Comparison of ENCODE assay signal across 8 cellular contexts in the genomic region with DNA sequence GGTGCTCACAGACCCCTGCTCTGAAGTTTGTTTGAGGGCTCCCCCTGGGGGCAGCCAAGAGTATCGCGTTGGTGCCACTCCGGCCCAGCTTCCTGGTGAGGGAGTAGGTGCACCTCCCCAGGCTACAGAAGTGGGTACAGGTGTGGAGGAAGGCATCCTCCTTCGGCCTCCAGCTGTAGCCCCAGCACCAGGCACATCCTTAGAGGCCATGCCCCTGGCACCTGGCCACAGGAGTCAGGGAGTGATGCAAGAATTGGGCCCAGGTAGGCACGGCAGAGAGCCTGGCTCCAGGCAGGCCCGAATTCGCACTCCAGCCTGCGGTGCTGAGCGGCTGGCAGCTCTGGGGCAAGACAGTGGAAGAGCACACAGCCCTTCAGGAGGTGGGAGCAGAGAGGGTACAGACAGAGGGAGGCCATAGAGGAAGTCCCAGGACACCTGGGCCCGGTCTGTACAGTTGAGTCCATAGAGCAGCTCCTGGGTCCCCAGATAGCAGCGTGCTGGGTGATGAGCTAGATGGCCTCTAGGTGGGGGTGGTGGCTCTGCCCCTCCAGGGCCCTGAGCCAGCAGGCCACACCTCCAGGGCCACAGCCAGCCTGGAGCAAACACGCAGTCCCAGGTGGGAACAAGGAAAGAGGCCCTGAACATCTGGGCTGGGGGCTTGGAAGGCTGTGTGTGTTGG. TPM values are rescaled to one million over a fixed set of nuclear protein-coding genes. Genes with fewer than 3 reads are reported as not detected.
DNase-seq lines count a peak whose midpoint lies in the region; ATAC-seq and TF ChIP-seq lines count a peak whose summit lies in the region.

No MANE protein-coding gene starts in this region.

- CTCF ChIA-PET in PC-3 (lab: Charles Lee), result interaction anchor here (1.1 to 1.4 kb wide), 3 partner anchors 19 to 39 kb away, joined by 4 to 10 read pairs (median 5); partner anchors contain the start of genes MAN1B1 and NPDC1

- H3K4me3 ChIP-seq in PC-3 (ENCODE audit: low read length), result peak overlapping the region; percentile 84; the same call in 1 of the 2 replicates

- H3K27me3 Mint-ChIP-seq in IgD-negative memory B cell (peaks cover 1% of the 10 kb centered on the region), endothelial cell (ENCODE audit: unreplicated experiment) (peaks cover 11% of the 10 kb centered on the region)

- H3K9ac ChIP-seq in PC-3 (ENCODE audit: low read length), result no peak overlapping the region

- POLR2A ChIA-PET in PC-3 (lab: Charles Lee; ENCODE audit: unreplicated experiment), result interaction anchor here (0.6 kb wide), 2 partner anchors 17 to 21 kb away, joined by 20 to 32 read pairs; no protein-coding TSS in a partner anchor

- H3K27ac Mint-ChIP-seq in IgD-negative memory B cell, result peak overlapping the region; percentile 76 to 94 (median 91)
- H3K27ac Mint-ChIP-seq in endothelial cell (ENCODE audit: unreplicated experiment), result no peak overlapping the region

- no peaks in the 10 kb centered on the region for H3K36me3 ChIP-seq in PC-3 (ENCODE audit: low read depth, low read length)

- peak; percentile 37 for ATAC-seq in PC-3
- no peak for ATAC-seq in GM21576 (IDR thresholded peaks at IDR 0.05; ENCODE audit: unreplicated experiment)

- H3K4me2 ChIP-seq in PC-3 (ENCODE audit: low read length), result peak overlapping the region; percentile 95

- BruUV-seq in PC-3 (replicated peaks; lab: Mats Ljungman, UMichigan), result no TSS peak

- no peak overlapping the region for H2AFZ ChIP-seq in PC-3 (ENCODE audit: low read length)

- no peaks in the 10 kb centered on the region for H3K27me3 ChIP-seq in PC-3 (ENCODE audit: low read length)

- H3K4me1 Mint-ChIP-seq in IgD-negative memory B cell, result peaks cover 6 to 12% (median 9%) of the 10 kb centered on the region in 3 donors
- H3K4me1 Mint-ChIP-seq in endothelial cell (ENCODE audit: unreplicated experiment), result peaks cover 4% of the 10 kb centered on the region

- no peak overlapping the region for H3K27ac ChIP-seq in PC-3 (ENCODE audit: low read length)

- peaks cover 30% of the 10 kb centered on the region for H3K79me2 ChIP-seq in PC-3 (ENCODE audit: low read length)

- H3F3A ChIP-seq in PC-3 (ENCODE audit: low read length, unreplicated experiment), result peaks cover 2% of the 10 kb centered on the region

- DNase-seq in GM10266 (ENCODE audit: extremely low spot score), result peak; percentile 94
- peak; percentile 87 for DNase-seq in PC-3
- DNase-seq in activated CD8-positive, alpha-beta memory T cell treated with anti-CD3 and anti-CD28 coated beads, Interleukin-2, amount 50 U/mL, for 4 hours, result peak; percentile 85
- DNase-seq in endothelial cell (ENCODE audit: low spot score), result peak; percentile 87
- peak; percentile 73 for DNase-seq in myocyte (ENCODE audit: low read depth)
- DNase-seq in stimulated activated CD8-positive, alpha-beta memory T cell treated with anti-CD3 and anti-CD28 coated beads, Interleukin-7, amount 100 ng/mL, for 48 hours (ENCODE audit: extremely low read depth in 1 of 2, low read depth in 1 of 2), result peak; percentile 64 to 70

- H3K9me3 Mint-ChIP-seq in IgD-negative memory B cell (no peaks in the 10 kb centered on the region), endothelial cell (ENCODE audit: unreplicated experiment) (no peaks in the 10 kb centered on the region)

- peaks cover 20% of the 10 kb centered on the region for H3K4me1 ChIP-seq in PC-3 (ENCODE audit: insufficient read depth, low read length)

- peaks cover 13% of the 10 kb centered on the region; the same call in 1 of the 2 replicates for H4K20me1 ChIP-seq in PC-3 (ENCODE audit: low read length)

- H3K36me3 Mint-ChIP-seq in IgD-negative memory B cell (no peaks in the 10 kb centered on the region), endothelial cell (ENCODE audit: low read depth, unreplicated experiment) (no peaks in the 10 kb centered on the region)

- H3K4me3 Mint-ChIP-seq in IgD-negative memory B cell (peak overlapping the region; percentile 39 to 86 (median 76)), endothelial cell (ENCODE audit: unreplicated experiment) (no peak overlapping the region)

- H3K9me2 ChIP-seq in PC-3 (replicated peaks; ENCODE audit: low read length), result no peaks in the 10 kb centered on the region

- no peaks in the 10 kb centered on the region for H3K9me3 ChIP-seq in PC-3 (ENCODE audit: low read length)

- TF ChIP-seq CTCF in GM10266 (IDR thresholded peaks at IDR 0.05; ENCODE audit: control insufficient read depth, insufficient read depth, low read depth, missing control alignments) (peak; percentile 88), PC-3 (conservative IDR thresholded peaks at IDR 0.05; ENCODE audit: low read depth, low read length) (peak; percentile 61), endothelial cell (IDR thresholded peaks at IDR 0.05; ENCODE audit: unreplicated experiment) (peak; percentile 78)

- intact Hi-C loops in PC-3 (cut with micrococcal nuclease), result loop anchor here (2.0 kb wide), 1 partner anchor 19 kb away; no protein-coding TSS in a partner anchor

RNA-seq across cellular contexts. Expression of gene SAPCD2, which starts 2.4 kb away (rescaled TPM):
- polyA plus RNA-seq in IgD-negative memory B cell, result 0.38 TPM
- total RNA-seq in PC-3 (2014; rRNA removed) (98.4 and 134 TPM in 2 replicates), endothelial cell (ENCODE audit: unreplicated experiment) (1.0 TPM), myocyte (1.9 and 4.7 TPM in 2 replicates)
- 0.58 TPM for polyA plus RNA-seq in myocyte (2012)

RNA-seq across cellular contexts. Expression of gene UAP1L1, which starts 9.3 kb away (rescaled TPM):
- polyA plus RNA-seq in IgD-negative memory B cell, result 3.0 TPM
- total RNA-seq in PC-3 (2014; rRNA removed) (5.0 and 6.4 TPM in 2 replicates), endothelial cell (ENCODE audit: unreplicated experiment) (3.2 TPM), myocyte (40.2 and 46.4 TPM in 2 replicates)
- polyA plus RNA-seq in myocyte (2012), result 34.6 TPM

RNA-seq across cellular contexts. Expression of gene ENTPD2, which starts 14.1 kb away (rescaled TPM):
- polyA plus RNA-seq in IgD-negative memory B cell, result not detected
- total RNA-seq in PC-3 (2014; rRNA removed), result 0.92 and 1.3 TPM in 2 replicates
- total RNA-seq in endothelial cell (ENCODE audit: unreplicated experiment), result 55.6 TPM
- total RNA-seq in myocyte, result 0.13 and 0.68 TPM in 2 replicates
- polyA plus RNA-seq in myocyte (2012), result 0.05 TPM

RNA-seq across cellular contexts. Expression of gene MAN1B1, which starts 18.8 kb away (rescaled TPM):
- 27.5 TPM for polyA plus RNA-seq in IgD-negative memory B cell
- total RNA-seq in PC-3 (2014; rRNA removed), result 65.5 and 71.6 TPM in 2 replicates
- 70.4 TPM for total RNA-seq in endothelial cell (ENCODE audit: unreplicated experiment)
- 75.5 and 76.6 TPM in 2 replicates for total RNA-seq in myocyte
- 94.6 TPM for polyA plus RNA-seq in myocyte (2012)

RNA-seq across cellular contexts. Expression of gene NPDC1, which starts 22.0 kb away (rescaled TPM):
- polyA plus RNA-seq in IgD-negative memory B cell, result 2.0 TPM
- 25.4 and 33.3 TPM in 2 replicates for total RNA-seq in PC-3 (2014; rRNA removed)
- total RNA-seq in endothelial cell (ENCODE audit: unreplicated experiment), result 116 TPM
- 4.8 TPM in 2 replicates for total RNA-seq in myocyte
- polyA plus RNA-seq in myocyte (2012), result 28.4 TPM

Comparison
In these comparisons a context has a peak if more than half of its experiments do, and no peak if none do; other contexts are left out.
1. RNA of gene SAPCD2, which starts 2.4 kb away (total RNA-seq): 98.4 to 134 TPM in PC-3; 1.9 to 4.7 TPM in myocyte and 1.0 TPM in endothelial cell (single experiment); every median in the first group is over 10 times any median in the second.
2. RNA of gene ENTPD2, which starts 14.1 kb away (total RNA-seq): 55.6 TPM in endothelial cell (single experiment); 0.92 to 1.3 TPM in PC-3 and 0.13 to 0.68 TPM in myocyte; every median in the first group is over 10 times any median in the second.
3. Peak in every context shown above with its lines, with median percentiles within 50 percentile points of each other: DNase-seq and CTCF ChIP-seq.